32 cellular contexts compared by ENCODE assay signal in the genomic region with DNA sequence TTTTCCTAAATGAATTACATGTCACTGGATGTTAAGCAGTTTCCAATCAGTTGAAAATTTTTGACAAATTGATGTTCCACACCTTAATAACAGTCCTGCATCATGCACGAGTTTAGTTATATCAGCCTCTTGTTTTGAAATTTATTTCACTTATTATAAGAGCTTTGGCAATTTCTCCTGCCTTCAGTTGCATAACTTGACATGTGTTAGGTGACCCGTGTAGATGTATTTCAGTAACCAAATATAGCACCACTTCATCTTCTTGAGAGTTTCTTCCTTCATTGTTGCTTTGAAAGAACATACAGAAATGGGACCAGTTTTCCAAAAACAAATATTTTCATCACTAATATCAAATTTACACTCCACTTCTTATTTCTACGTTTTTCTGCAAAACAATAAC.
"Had no signal": no experiment of that assay in that cellular context is flagged by ENCODE, and none has a peak within 500 bp of the region (broad histone marks: within the 10 kb centered on the region; RNA-seq: fewer than 3 reads in every experiment).

No MANE protein-coding gene starts in this region.

- DNase-seq: activated B cell treated with CpG ODN at 0.5 μM for 24 hours; activated CD4-positive, alpha-beta memory T cell treated with anti-CD3 and anti-CD28 coated beads for 36 hours; activated CD4-positive, alpha-beta T cell treated with anti-CD3 and anti-CD28 coated beads for 4 hours; activated CD4-positive, alpha-beta T cell treated with anti-CD3 and anti-CD28 coated beads, Interleukin-2, amount 10 ng/mL, durations not matched to agents 24 days and 14 days; activated CD4-positive, alpha-beta T cell treated with anti-CD3 and anti-CD28 coated beads, Interleukin-2, amount 50 U/mL, for 1 hour; activated CD4-positive, alpha-beta T cell treated with anti-CD3 and anti-CD28 coated beads, Interleukin-2, amount 50 U/mL, for 4 hours; activated CD4-positive, CD25-positive, alpha-beta regulatory T cell treated with anti-CD3 and anti-CD28 coated beads, Interleukin-2, amount 50 U/mL, for 72 hours; activated CD8-positive, alpha-beta memory T cell treated with anti-CD3 and anti-CD28 coated beads, Interleukin-2, amount 50 U/mL, for 4 hours; activated CD8-positive, alpha-beta T cell treated with anti-CD3 and anti-CD28 coated beads for 36 hours; activated effector memory CD4-positive, alpha-beta T cell treated with anti-CD3 and anti-CD28 coated beads, Interleukin-2, amount 50 U/mL, for 16 hours; activated gamma-delta T cell treated with Interleukin-2 at 50 U/mL for 16 hours; activated naive CD4-positive, alpha-beta T cell; activated naive CD4-positive, alpha-beta T cell treated with anti-CD3 and anti-CD28 coated beads for 36 hours; activated naive CD4-positive, alpha-beta T cell treated with anti-CD3 and anti-CD28 coated beads, Interleukin-2, amount 50 U/mL, for 16 hours; activated naive CD8-positive, alpha-beta T cell treated with anti-CD3 and anti-CD28 coated beads for 36 hours; activated T-cell treated with anti-CD3 and anti-CD28 coated beads for 4 hours; activated T-cell treated with anti-CD3 and anti-CD28 coated beads, Interleukin-2, amount 50 U/mL, for 1 hour; activated T-cell treated with anti-CD3 and anti-CD28 coated beads, Interleukin-2, amount 50 U/mL, for 4 hours; activated T-cell treated with anti-CD3 and anti-CD28 coated beads, Interleukin-2, amount 50 U/mL, for 72 hours; amygdala; anterior cingulate cortex; central memory CD4-positive, alpha-beta T cell; cerebellar nuclear complex; SW 1271; T-helper 1 cell; T-helper 2 cell; T-helper 9 cell had no signal

- H3K27ac ChIP-seq: ascending aorta, cardiac muscle cell, VCaP had no signal

- H3K9me3 ChIP-seq: ascending aorta had no signal

- H3K36me3 ChIP-seq: ascending aorta, cardiac muscle cell had no signal

- ATAC-seq: activated CD8-positive, alpha-beta T cell treated with anti-CD3 and anti-CD28 coated beads for 36 hours; activated naive CD4-positive, alpha-beta T cell treated with anti-CD3 and anti-CD28 coated beads, Interleukin-2, amount 50 U/mL, for 72 hours; activated T-cell treated with anti-CD3 and anti-CD28 coated beads, Interleukin-2, amount 50 U/mL, for 4 hours; activated T-cell treated with anti-CD3 and anti-CD28 coated beads, Interleukin-2, amount 50 U/mL, for 72 hours; activated T-helper 17 cell treated with anti-CD3 and anti-CD28 coated beads, Interleukin-2, amount 50 U/mL, for 72 hours had no signal

- H3K4me3 ChIP-seq: ascending aorta, cardiac muscle cell had no signal

- H3K27me3 ChIP-seq: ascending aorta, cardiac muscle cell had no signal

- H3K4me1 ChIP-seq: ascending aorta had no signal
